ENCODE assay signal across 8 cellular contexts in genomic region chr18:80159713-80160636, GRCh38. TPM values are rescaled to one million over a fixed set of nuclear protein-coding genes. Genes with fewer than 3 reads are reported as not detected.
DNase-seq lines count a peak whose midpoint lies in the region; ATAC-seq, FAIRE-seq and TF ChIP-seq lines count a peak whose summit lies in the region.

No MANE protein-coding gene starts in this region.

- H4K20me1 ChIP-seq in GM12878 (ENCODE audit: control insufficient read depth, insufficient read depth): no peaks in the 10 kb centered on the region

- H3K27me3 ChIP-seq in GM12878 (replicated peaks in 1 of 2; ENCODE audit: control insufficient read depth in 2 of 2, insufficient read depth in 2 of 2, low read length in 1 of 2) (no peaks in the 10 kb centered on the region), aorta (ENCODE audit: control insufficient read depth in 1 of 2, insufficient read depth in 2 of 2, low read length in 1 of 2) (no peaks in the 10 kb centered on the region)

- no peak for TF ChIP-seq RAD21 in GM12878 (IDR thresholded peaks at IDR 0.05; ENCODE audit: insufficient read depth, low read depth, low read length)

- H3K9ac ChIP-seq in GM12878 (ENCODE audit: control insufficient read depth, insufficient read depth, low read length): no peak overlapping the region

- no peak for FAIRE-seq in GM12878 (lab: Jason Lieb, UNC)

- no peaks in the 10 kb centered on the region for H3K4me1 ChIP-seq in GM12878 (ENCODE audit: control insufficient read depth, insufficient read depth, low read length)
- no peaks in the 10 kb centered on the region for H3K4me1 ChIP-seq in aorta (ENCODE audit: control insufficient read depth in 1 of 2, insufficient read depth in 2 of 2, low read length in 2 of 2)

- no peak for TF ChIP-seq POLR2A in GM12878 (IDR thresholded peaks at IDR 0.05; ENCODE audit: low read depth, low read length)

- ATAC-seq in GM12878 (peak; percentile 91), memory B cell (ENCODE audit: low read depth) (peak; percentile 64), aorta (ENCODE audit: low FRiP score) (peak; percentile 55), HG02840 (IDR thresholded peaks at IDR 0.05; ENCODE audit: low FRiP score, unreplicated experiment) (no peak)

- no peak overlapping the region for H3K4me3 ChIP-seq in GM12878
- H3K4me3 ChIP-seq in aorta (ENCODE audit: low read length in 2 of 2): no peak overlapping the region

- DNase-seq in activated naive CD4-positive, alpha-beta T cell treated with Interleukin-2 at 50 U/mL for 16 hours: peak; percentile 49
- no peak for DNase-seq in activated naive CD4-positive, alpha-beta T cell (lab: John Stamatoyannopoulos, UW)
- no peak for DNase-seq in GM12878 (ENCODE audit: low read depth, low spot score)
- DNase-seq in memory B cell (ENCODE audit: low spot score in 2 of 2): peak in 1 of 2 donors; percentile 37
- DNase-seq in aorta: no peak
- DNase-seq in H4 (ENCODE audit: low spot score): no peak
- DNase-seq in SIG-M5 treated with dmso at 0.1 percent for 504 hours (lab: John Stamatoyannopoulos, UW; ENCODE audit: unreplicated experiment): no peak

- peaks cover 5% of the 10 kb centered on the region for H3K27me3 Mint-ChIP-seq in memory B cell

- WGBS in GM12878 (ENCODE audit: insufficient coverage, insufficient replicate concordance, low lambda C conversion rate, missing lambda C conversion rate): 86% methylated on average over 103 of the region's 109 CpGs
- 38 to 47% methylated on average over 100 to 109 of the region's 109 CpGs for WGBS in aorta, 2 donors

- peaks cover 8% of the 10 kb centered on the region for H3K36me3 Mint-ChIP-seq in memory B cell

- peak overlapping the region; percentile 48; the same call in 1 of the 2 replicates for H3K4me2 ChIP-seq in GM12878 (ENCODE audit: control insufficient read depth, insufficient read depth)

- TF ChIP-seq EP300 in GM12878 (IDR thresholded peaks at IDR 0.05; ENCODE audit: borderline replicate concordance in 1 of 2, control insufficient read depth in 1 of 2, low read depth in 2 of 2, low read length in 2 of 2): no peak

- H3K36me3 ChIP-seq in GM12878 (ENCODE audit: control insufficient read depth in 2 of 2, insufficient read depth in 2 of 2, low read length in 1 of 2): no peaks in the 10 kb centered on the region
- H3K36me3 ChIP-seq in aorta (ENCODE audit: control insufficient read depth in 1 of 2, insufficient read depth in 2 of 2, low read length in 1 of 2): no peaks in the 10 kb centered on the region

- in situ Hi-C loops in GM12878 (cut with MboI): no loop called here

- H3K4me1 Mint-ChIP-seq in memory B cell: no peaks in the 10 kb centered on the region

- SMC1A ChIA-PET in GM12878 (lab: Charles Lee; ENCODE audit: uncharacterized antibody, unreplicated experiment): interaction anchor here (1.1 to 1.7 kb wide), 5 partner anchors 10 to 56 kb away, joined by 3 to 4 read pairs (median 3); no protein-coding TSS in a partner anchor

- H2AFZ ChIP-seq in GM12878 (ENCODE audit: control insufficient read depth, low read depth, low read length): no peak overlapping the region; the same call in 1 of the 2 replicates

- no peaks in the 10 kb centered on the region for H3K79me2 ChIP-seq in GM12878 (ENCODE audit: control insufficient read depth, insufficient read depth, low read length)

- POLR2A ChIA-PET in GM12878 (lab: Charles Lee): no interaction called here

- H3K27ac ChIP-seq in GM12878 (ENCODE audit: control insufficient read depth, insufficient read depth): no peak overlapping the region
- H3K27ac ChIP-seq in aorta (ENCODE audit: low read depth in 1 of 2, low read length in 2 of 2): no peak overlapping the region

- no TSS peak for BruUV-seq in GM12878 (replicated peaks; lab: Mats Ljungman, UMichigan)

- TF ChIP-seq CTCF in GM12878 (IDR thresholded peaks at IDR 0.05 in 2 of 3, conservative IDR thresholded peaks at IDR 0.05 in 1 of 3; ENCODE audit: control insufficient read depth in 2 of 3, extremely low read depth in 1 of 3, insufficient read depth in 1 of 3, low read depth in 3 of 3, low read length in 3 of 3): peak; percentile 52 to 71 (median 60)

- RAD21 ChIA-PET in GM12878 (lab: Charles Lee; ENCODE audit: unreplicated experiment): interaction anchor here (1.1 to 2.9 kb wide), 4 partner anchors 11 to 96 kb away, joined by 4 to 19 read pairs (median 8); no protein-coding TSS in a partner anchor

- CTCF ChIA-PET in GM12878 (lab: Yijun Ruan, JAX): interaction anchor here (1.0 to 5.8 kb wide), 21 partner anchors 8 to 781 kb away, joined by 3 to 75 read pairs (median 5); no protein-coding TSS in a partner anchor

- intact Hi-C loops in GM12878 (cut with micrococcal nuclease; ENCODE audit: unreplicated experiment) (loop anchor here (5.0 kb wide), 1 partner anchor 783 kb away; no protein-coding TSS in a partner anchor), aorta (cut with DNase I) (no loop called here)

- H3K4me3 Mint-ChIP-seq in memory B cell: no peak overlapping the region

- H3K9me3 ChIP-seq in GM12878 (replicated peaks; ENCODE audit: control insufficient read depth, insufficient read depth, low read length): peaks cover 3% of the 10 kb centered on the region; the same call in 2 of the 3 replicates
- H3K9me3 ChIP-seq in aorta (ENCODE audit: control insufficient read depth, low read length): no peaks in the 10 kb centered on the region

- peaks cover 6% of the 10 kb centered on the region for H3K9me3 Mint-ChIP-seq in memory B cell

- no peak overlapping the region for H3K27ac Mint-ChIP-seq in memory B cell

TF ChIP-seq in GM12878, 131 proteins besides CTCF, POLR2A, EP300 and RAD21:
- peak in 1 of 2 experiments; percentile 45; a peak in 1 of 4 replicates for TF ChIP-seq BHLHE40 (IDR thresholded peaks at IDR 0.05; ENCODE audit: borderline replicate concordance in 1 of 2, low read depth in 2 of 2, low read length in 1 of 2)
- TF ChIP-seq HDGF (IDR thresholded peaks at IDR 0.05): no peak
- TF ChIP-seq CHD2 (IDR thresholded peaks at IDR 0.05; ENCODE audit: borderline replicate concordance, low read depth, low read length): no peak
- TF ChIP-seq NR2C1 (IDR thresholded peaks at IDR 0.05): no peak
- TF ChIP-seq, protein P1, sequence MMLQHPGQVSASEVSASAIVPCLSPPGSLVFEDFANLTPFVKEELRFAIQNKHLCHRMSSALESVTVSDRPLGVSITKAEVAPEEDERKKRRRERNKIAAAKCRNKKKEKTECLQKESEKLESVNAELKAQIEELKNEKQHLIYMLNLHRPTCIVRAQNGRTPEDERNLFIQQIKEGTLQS (IDR thresholded peaks at IDR 0.05; ENCODE audit: borderline replicate concordance, extremely low read depth, low read depth, low read length): no peak
- TF ChIP-seq PAX5 (IDR thresholded peaks at IDR 0.05; ENCODE audit: borderline replicate concordance, low read depth, low read length): peak; percentile 80

RNA-seq across cellular contexts. Expression of gene ADNP2, which starts 50.9 kb away (rescaled TPM):
- 18.5 and 22.4 TPM in 2 replicates for total RNA-seq in GM12878 (2013; cell fraction: nucleolus; rRNA removed)
- total RNA-seq in GM12878 (2014; rRNA removed) (18.0 and 18.6 TPM in 2 replicates), GM12878 (2014; rRNA removed; fragmentation: Illumina TruSeq; extraction: Trizol) (16.2 and 17.8 TPM in 2 replicates), GM12878 (2021) (25.1 and 26.7 TPM in 2 replicates), aorta (10 to 100 TPM; 17.5 to 20.1 TPM)
- polyA plus RNA-seq in GM12878 (2011; ENCODE audit: low read depth): 10.7 TPM
- polyA plus RNA-seq in GM12878 (2011; rRNA removed) (9.9 and 14.1 TPM in 2 replicates), GM12878 (2014; fragmentation: Illumina TruSeq; extraction: Trizol) (18.2 and 20.0 TPM in 2 replicates), GM12878 (2014; fragmentation: Nextera tagmentation; extraction: Ambion mirVana) (10 to 100 TPM in 1 of 2 experiments, 1 to 10 TPM in 1; 6.9 to 13.1 TPM), GM12878 (2014; rRNA removed) (12.8 and 13.0 TPM in 2 replicates), GM12878 (2016; fragmentation: Nextera tagmentation; extraction: Ambion mirVana) (1 to 10 TPM; 3.7 to 9.3 TPM), aorta (1 to 10 TPM; 3.1 to 5.2 TPM)
- polyA plus RNA-seq in GM12878 (2011; cell fraction: cytosol; rRNA removed): 9.0 and 10.5 TPM in 2 replicates
- 7.1 and 9.9 TPM in 2 replicates for polyA plus RNA-seq in GM12878 (2011; cell fraction: nucleus; rRNA removed)
- polyA plus RNA-seq in GM12878 (2012): 8.5 and 12.8 TPM in 2 replicates
- 18.7 and 22.1 TPM in 2 replicates for polyA minus RNA-seq in GM12878 (2011; rRNA and poly(A)+ RNA removed)
- 7.6 and 9.5 TPM in 2 replicates for polyA minus RNA-seq in GM12878 (2011; cell fraction: cytosol; rRNA and poly(A)+ RNA removed)
- 5.7 and 9.7 TPM in 2 replicates for polyA minus RNA-seq in GM12878 (2011; cell fraction: nucleus; rRNA and poly(A)+ RNA removed)
- total RNA-seq in H4 (2014; rRNA removed; shearing (Covaris generic)): 21.3 and 27.8 TPM in 2 replicates
